In genomic region chr11:129544691-129545090, GRCh38 we compare ENCODE assay signal across 8 cellular contexts.
"Had no signal": no experiment of that assay in that cellular context is flagged by ENCODE, and none has a peak within 500 bp of the region (broad histone marks: within the 10 kb centered on the region; RNA-seq: fewer than 3 reads in every experiment).

No MANE protein-coding gene starts in this region.

- H3K27me3 Mint-ChIP-seq: IgD-negative memory B cell had no signal

- H3K4me3 ChIP-seq: K562 had no signal

- DNase-seq: IMR-90, KBM-7, KG1 had no signal

- H3K9ac ChIP-seq: KMS-11 had no signal

- ATAC-seq: HepG2, K562 had no signal

- H3K4me3 Mint-ChIP-seq: IgD-negative memory B cell had no signal

- H3K27ac ChIP-seq: HL-60, KMS-11 had no signal
